Comparison of ENCODE assay signal across 13 cellular contexts in the genomic region with DNA sequence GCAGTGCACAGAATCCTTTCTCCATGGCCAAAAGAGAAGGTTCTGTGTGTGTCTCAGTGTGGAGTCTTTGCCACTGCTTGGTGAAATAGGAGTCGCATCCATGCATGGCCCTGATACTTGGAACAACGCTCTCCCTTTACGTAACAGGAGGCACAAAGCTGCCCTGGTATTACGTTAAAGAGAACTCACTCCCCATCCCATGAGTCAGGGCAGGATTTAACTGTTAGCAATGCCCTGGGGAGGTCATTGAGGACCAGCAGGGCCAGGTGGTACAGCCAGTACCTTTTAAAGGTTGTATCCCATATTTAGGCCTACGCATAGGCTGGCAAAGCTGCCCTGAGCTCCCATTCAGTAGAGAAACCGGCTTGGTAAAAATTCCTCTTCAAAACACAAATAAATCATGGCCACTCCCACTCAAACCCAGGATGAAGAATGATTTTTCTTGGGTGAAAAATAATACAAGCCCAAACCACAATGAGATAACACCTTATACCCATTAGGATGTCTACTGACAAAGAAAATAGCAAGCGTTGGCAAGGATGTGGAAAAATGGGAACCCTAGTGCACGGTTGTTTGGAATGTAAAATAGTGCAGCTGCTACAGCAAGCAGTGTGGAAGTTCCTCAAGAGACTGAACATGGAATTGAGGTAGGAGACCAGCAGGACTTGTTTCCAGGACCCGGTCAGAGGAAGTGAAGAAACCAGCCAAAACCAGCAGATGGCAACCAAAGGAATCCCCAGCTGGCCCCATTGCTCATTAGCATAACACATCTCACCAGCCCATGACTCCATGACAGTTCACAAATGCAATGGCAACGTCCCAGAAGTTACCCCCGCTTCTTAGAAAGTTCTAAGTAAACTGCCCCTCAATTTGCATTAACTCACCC. TPM values are rescaled to one million over a fixed set of nuclear protein-coding genes. Genes with fewer than 3 reads are reported as not detected.
A peak's percentile ranks its signal among the peaks of the same experiment; 100 is the strongest.
DNase-seq lines count a peak whose midpoint lies in the region; ATAC-seq and TF ChIP-seq lines count a peak whose summit lies in the region.
"Had no signal": no experiment of that assay in that cellular context is flagged by ENCODE, and none has a peak within 500 bp of the region (broad histone marks: within the 10 kb centered on the region; RNA-seq: fewer than 3 reads in every experiment).

No MANE protein-coding gene starts in this region.

- no peaks in the 10 kb centered on the region for H3K9me3 ChIP-seq in aorta (ENCODE audit: control insufficient read depth, low read length)
- peaks cover 10% of the 10 kb centered on the region for H3K9me3 ChIP-seq in CD4-positive, alpha-beta T cell (ENCODE audit: control insufficient read depth, low read length)
- H3K9me3 ChIP-seq: upper lobe of right lung had no signal

- peaks cover 4% of the 10 kb centered on the region for H3K4me1 Mint-ChIP-seq in CD4-positive, alpha-beta T cell (ENCODE audit: low read depth)
- H3K4me1 Mint-ChIP-seq in activated CD4-positive, alpha-beta T cell treated with anti-CD3 and anti-CD28 coated beads, Interleukin-2, amount 10 ng/mL, durations not matched to agents 24 days and 14 days, result no peaks in the 10 kb centered on the region

- peak; percentile 23 to 34 for ATAC-seq in left cardiac atrium
- ATAC-seq in Right ventricle myocardium superior (ENCODE audit: poor library complexity), result no peak
- peak; percentile 26 for ATAC-seq in aorta (ENCODE audit: low FRiP score)
- no peak for ATAC-seq in HG02678 (IDR thresholded peaks at IDR 0.05; ENCODE audit: unreplicated experiment)
- ATAC-seq in CD4-positive, alpha-beta T cell (ENCODE audit: poor library complexity), result no peak
- ATAC-seq: upper lobe of right lung had no signal

- H3K27me3 Mint-ChIP-seq in CD4-positive, alpha-beta T cell, result no peaks in the 10 kb centered on the region
- H3K27me3 Mint-ChIP-seq in activated CD4-positive, alpha-beta T cell treated with anti-CD3 and anti-CD28 coated beads, Interleukin-2, amount 10 ng/mL, durations not matched to agents 24 days and 14 days, result no peaks in the 10 kb centered on the region

- no peak overlapping the region for H3K4me3 ChIP-seq in fibroblast of the aortic adventitia (ENCODE audit: low read depth, low read length)
- no peak overlapping the region for H3K4me3 ChIP-seq in aorta (ENCODE audit: low read length in 2 of 2)
- H3K4me3 ChIP-seq: PC-9, upper lobe of right lung had no signal

- WGBS in aorta, 2 donors, result 65 to 74% methylated on average over 11 of the region's 11 CpGs

- no peaks in the 10 kb centered on the region for H3K36me3 Mint-ChIP-seq in CD4-positive, alpha-beta T cell (ENCODE audit: low read depth)
- no peaks in the 10 kb centered on the region for H3K36me3 Mint-ChIP-seq in activated CD4-positive, alpha-beta T cell treated with anti-CD3 and anti-CD28 coated beads, Interleukin-2, amount 10 ng/mL, durations not matched to agents 24 days and 14 days (ENCODE audit: low read depth)

- no peaks in the 10 kb centered on the region for H3K4me1 ChIP-seq in aorta (ENCODE audit: control insufficient read depth in 1 of 2, insufficient read depth in 2 of 2, low read length in 2 of 2)
- H3K4me1 ChIP-seq: upper lobe of right lung had no signal

- H3K36me3 ChIP-seq in aorta (ENCODE audit: control insufficient read depth in 1 of 2, insufficient read depth in 2 of 2, low read length in 1 of 2), result no peaks in the 10 kb centered on the region
- H3K36me3 ChIP-seq: upper lobe of right lung had no signal

- no peak for DNase-seq in left cardiac atrium
- DNase-seq in Right ventricle myocardium superior, result no peak
- DNase-seq in RWPE1 (ENCODE audit: low spot score), result peak; percentile 22
- peak; percentile 81 for DNase-seq in fibroblast of the aortic adventitia (ENCODE audit: low read depth)
- no peak for DNase-seq in aorta
- DNase-seq in CD4-positive, alpha-beta T cell, result no peak
- no peak for DNase-seq in activated CD4-positive, alpha-beta T cell treated with anti-CD3 and anti-CD28 coated beads, Interleukin-2, amount 10 ng/mL, durations not matched to agents 24 days and 14 days
- DNase-seq: DMS79 treated with DMSO at 0.1 percent for 48 hours, Karpas-422, PC-9, upper lobe of right lung had no signal

- POLR2A ChIA-PET in RWPE1 (lab: Yijun Ruan, JAX; ENCODE audit: low non-redundant PET), result no interaction called here
- POLR2A ChIA-PET in CD4-positive, alpha-beta T cell (lab: Charles Lee), result no interaction called here

- intact Hi-C loops in left cardiac atrium (cut with DNase I), result no loop called here
- intact Hi-C loops in Right ventricle myocardium superior (cut with DNase I), result no loop called here
- intact Hi-C loops in aorta (cut with DNase I), result no loop called here
- intact Hi-C loops in CD4-positive, alpha-beta T cell (cut with DNase I, micrococcal nuclease), result no loop called here
- intact Hi-C loops in activated CD4-positive, alpha-beta T cell treated with anti-CD3 and anti-CD28 coated beads, Interleukin-2, amount 10 ng/mL, durations not matched to agents 24 days and 14 days (cut with micrococcal nuclease), result no loop called here

- H3K9me3 Mint-ChIP-seq in CD4-positive, alpha-beta T cell, result no peaks in the 10 kb centered on the region
- peaks cover 12% of the 10 kb centered on the region for H3K9me3 Mint-ChIP-seq in activated CD4-positive, alpha-beta T cell treated with anti-CD3 and anti-CD28 coated beads, Interleukin-2, amount 10 ng/mL, durations not matched to agents 24 days and 14 days

- TF ChIP-seq CTCF in RWPE1 (conservative IDR thresholded peaks at IDR 0.05; ENCODE audit: low read depth) (no peak), fibroblast of the aortic adventitia (IDR thresholded peaks at IDR 0.05; ENCODE audit: insufficient read depth, low read length) (no peak)
- no peak for TF ChIP-seq CTCF in CD4-positive, alpha-beta T cell (IDR thresholded peaks at IDR 0.05)

- CTCF ChIA-PET in RWPE1 (lab: Yijun Ruan, JAX), result interaction anchor here (0.6 to 0.9 kb wide), 3 partner anchors 9 to 702 kb away, joined by 3 to 5 read pairs (median 4); no protein-coding TSS in a partner anchor
- CTCF ChIA-PET in CD4-positive, alpha-beta T cell (lab: Charles Lee), result no interaction called here

- no peak overlapping the region for H3K4me3 Mint-ChIP-seq in CD4-positive, alpha-beta T cell
- no peak overlapping the region for H3K4me3 Mint-ChIP-seq in activated CD4-positive, alpha-beta T cell treated with anti-CD3 and anti-CD28 coated beads, Interleukin-2, amount 10 ng/mL, durations not matched to agents 24 days and 14 days
- H3K4me3 Mint-ChIP-seq: activated naive CD4-positive, alpha-beta T cell treated with anti-CD3 and anti-CD28 coated beads, Interleukin-2, amount 50 U/mL, for 24 hours had no signal

- H3K27me3 ChIP-seq in aorta (ENCODE audit: control insufficient read depth in 1 of 2, insufficient read depth in 2 of 2, low read length in 1 of 2), result peaks cover 0 to 1% of the 10 kb centered on the region in 2 donors
- H3K27me3 ChIP-seq in CD4-positive, alpha-beta T cell (ENCODE audit: control insufficient read depth, insufficient read depth, low read length), result no peaks in the 10 kb centered on the region
- H3K27me3 ChIP-seq: upper lobe of right lung had no signal

- H3K27ac ChIP-seq in RWPE1, result no peak overlapping the region
- H3K27ac ChIP-seq in aorta (ENCODE audit: low read depth in 1 of 2, low read length in 2 of 2), result no peak overlapping the region
- H3K27ac ChIP-seq in CD4-positive, alpha-beta T cell (ENCODE audit: low read depth, low read length), result no peak overlapping the region
- H3K27ac ChIP-seq: PC-9, upper lobe of right lung had no signal

- H3K27ac Mint-ChIP-seq in CD4-positive, alpha-beta T cell, result no peak overlapping the region
- no peak overlapping the region for H3K27ac Mint-ChIP-seq in activated CD4-positive, alpha-beta T cell treated with anti-CD3 and anti-CD28 coated beads, Interleukin-2, amount 10 ng/mL, durations not matched to agents 24 days and 14 days
- H3K27ac Mint-ChIP-seq: activated naive CD4-positive, alpha-beta T cell treated with anti-CD3 and anti-CD28 coated beads, Interleukin-2, amount 50 U/mL, for 24 hours had no signal

RNA-seq across cellular contexts. Expression of a gene that starts 37.0 kb away (rescaled TPM):
- 1 to 10 TPM; 1.6 to 2.6 TPM for total RNA-seq in left cardiac atrium
- 1.4 TPM for total RNA-seq in Right ventricle myocardium superior
- 0.72 and 0.98 TPM in 2 replicates for total RNA-seq in fibroblast of the aortic adventitia (ENCODE audit: low replicate concordance)
- total RNA-seq in aorta, result 1 to 10 TPM; 1.4 to 1.7 TPM
- polyA plus RNA-seq in aorta, result 1 to 10 TPM in 1 of 2 donors, under 1 TPM in 1; 0.38 to 2.5 TPM
- total RNA-seq in CD4-positive, alpha-beta T cell, result 1 to 10 TPM; 1.6 to 2.0 TPM
- 0.07 and 0.14 TPM in 2 replicates for total RNA-seq in activated CD4-positive, alpha-beta T cell treated with anti-CD3 and anti-CD28 coated beads, Interleukin-2, amount 10 ng/mL, durations not matched to agents 24 days and 14 days

RNA-seq across cellular contexts. Expression of a gene that starts 51.5 kb away (rescaled TPM):
- 10 to 100 TPM; 34.8 to 36.9 TPM for total RNA-seq in left cardiac atrium
- 39.8 TPM for total RNA-seq in Right ventricle myocardium superior
- 25.8 and 29.4 TPM in 2 replicates for total RNA-seq in fibroblast of the aortic adventitia (ENCODE audit: low replicate concordance)
- 10 to 100 TPM; 36.8 to 39.7 TPM for total RNA-seq in aorta
- polyA plus RNA-seq in aorta, result 10 to 100 TPM; 23.2 to 40.3 TPM
- 10 to 100 TPM; 22.4 to 25.2 TPM for total RNA-seq in CD4-positive, alpha-beta T cell
- 49.3 and 50.5 TPM in 2 replicates for total RNA-seq in activated CD4-positive, alpha-beta T cell treated with anti-CD3 and anti-CD28 coated beads, Interleukin-2, amount 10 ng/mL, durations not matched to agents 24 days and 14 days

Comparison
In these comparisons a context has a peak if more than half of its experiments do, and no peak if none do; other contexts are left out.
1. ATAC-seq: peak in left cardiac atrium (2 of 2) and aorta (single experiment); none in Right ventricle myocardium superior (single experiment), HG02678 (single experiment) and CD4-positive, alpha-beta T cell (single experiment).
2. DNase-seq: peak in RWPE1 (single experiment) and fibroblast of the aortic adventitia (single experiment); none in left cardiac atrium (single experiment), Right ventricle myocardium superior (single experiment), aorta (0 of 2), CD4-positive, alpha-beta T cell (0 of 10) and activated CD4-positive, alpha-beta T cell treated with anti-CD3 and anti-CD28 coated beads, Interleukin-2, amount 10 ng/mL, durations not matched to agents 24 days and 14 days (single experiment).